ENCODE assay signal across 1 cellular context in genomic region chr19:40420766-40421467, GRCh38.
TF ChIP-seq lines count a peak whose summit lies in the region.

No MANE protein-coding gene starts in this region.

TF ChIP-seq in HepG2, 621 proteins besides CTCF, POLR2A, EP300 and RAD21 (continued from another document and continues in another):
- peak; percentile 87; the same call in 1 of the 2 replicates for TF ChIP-seq POGK (CRISPR knock-in tag; conservative IDR thresholded peaks at IDR 0.05)
- peak; percentile 28; the same call in 1 of the 2 replicates for TF ChIP-seq ZBTB25 (CRISPR knock-in tag; IDR thresholded peaks at IDR 0.05)
- peak; percentile 76; the same call in 1 of the 2 replicates for TF ChIP-seq TERF1 (CRISPR knock-in tag; IDR thresholded peaks at IDR 0.05)
- TF ChIP-seq ZUFSP (CRISPR knock-in tag; IDR thresholded peaks at IDR 0.05; ENCODE audit: borderline replicate concordance) = no peak
- TF ChIP-seq THAP7 (CRISPR knock-in tag; IDR thresholded peaks at IDR 0.05) = 0 out of 2 replicates have a peak, but pooled peaks have one; percentile 61
- TF ChIP-seq SMAD9 (CRISPR knock-in tag; IDR thresholded peaks at IDR 0.05) = no peak
- no peak for TF ChIP-seq GZF1 (CRISPR knock-in tag; IDR thresholded peaks at IDR 0.05)
- TF ChIP-seq CREB3 (CRISPR knock-in tag; IDR thresholded peaks at IDR 0.05) = no peak
- TF ChIP-seq AKAP8 (CRISPR knock-in tag; IDR thresholded peaks at IDR 0.05) = peak; percentile 66; the same call in 1 of the 2 replicates
- 0 out of 2 replicates have a peak, but pooled peaks have one; percentile 5 for TF ChIP-seq NFYB (CRISPR knock-in tag; IDR thresholded peaks at IDR 0.05)
- peak; percentile 81 for TF ChIP-seq ZNF275 (CRISPR knock-in tag; IDR thresholded peaks at IDR 0.05; ENCODE audit: borderline replicate concordance)
- TF ChIP-seq NAIF1 (CRISPR knock-in tag; IDR thresholded peaks at IDR 0.05; ENCODE audit: borderline replicate concordance) = no peak
- TF ChIP-seq RFX3 (CRISPR knock-in tag; IDR thresholded peaks at IDR 0.05) = no peak
- peak; percentile 92; the same call in 1 of the 2 replicates for TF ChIP-seq PCBP1 (IDR thresholded peaks at IDR 0.05; ENCODE audit: borderline replicate concordance, low read depth, low read length)
- TF ChIP-seq CENPT (CRISPR knock-in tag; IDR thresholded peaks at IDR 0.05; ENCODE audit: low read depth) = 0 out of 2 replicates have a peak, but pooled peaks have one; percentile 41
- no peak; the same call in none of the 2 replicates for TF ChIP-seq ZFP90 (CRISPR knock-in tag; IDR thresholded peaks at IDR 0.05; ENCODE audit: borderline replicate concordance)
- TF ChIP-seq CENPBD1 (CRISPR knock-in tag; IDR thresholded peaks at IDR 0.05; ENCODE audit: borderline replicate concordance, low read depth) = no peak
- TF ChIP-seq ZZZ3 (CRISPR knock-in tag; IDR thresholded peaks at IDR 0.05; ENCODE audit: borderline replicate concordance) = no peak; the same call in 1 of the 2 replicates
- TF ChIP-seq PRDM10 (CRISPR knock-in tag; IDR thresholded peaks at IDR 0.05; ENCODE audit: low read depth) = no peak; the same call in 1 of the 2 replicates
- TF ChIP-seq KMT2A (CRISPR knock-in tag; IDR thresholded peaks at IDR 0.05) = peak; percentile 18; the same call in 1 of the 2 replicates
- no peak for TF ChIP-seq STAT5B (CRISPR knock-in tag; IDR thresholded peaks at IDR 0.05)
- TF ChIP-seq UBTF (CRISPR knock-in tag; IDR thresholded peaks at IDR 0.05) = peak; percentile 97
- peak; percentile 76 for TF ChIP-seq ZNF331 (CRISPR knock-in tag; IDR thresholded peaks at IDR 0.05)
- TF ChIP-seq ZNF775 (CRISPR knock-in tag; IDR thresholded peaks at IDR 0.05; ENCODE audit: borderline replicate concordance) = no peak
- TF ChIP-seq ZBTB34 (CRISPR knock-in tag; IDR thresholded peaks at IDR 0.05) = peak; percentile 50; the same call in 1 of the 2 replicates
- TF ChIP-seq ZBTB10 (CRISPR knock-in tag; IDR thresholded peaks at IDR 0.05; ENCODE audit: borderline replicate concordance) = peak; percentile 62; the same call in 1 of the 2 replicates
- peak; percentile 25; the same call in 1 of the 2 replicates for TF ChIP-seq GATA4 (IDR thresholded peaks at IDR 0.05; ENCODE audit: borderline replicate concordance, low read depth)
